In the genomic region with DNA sequence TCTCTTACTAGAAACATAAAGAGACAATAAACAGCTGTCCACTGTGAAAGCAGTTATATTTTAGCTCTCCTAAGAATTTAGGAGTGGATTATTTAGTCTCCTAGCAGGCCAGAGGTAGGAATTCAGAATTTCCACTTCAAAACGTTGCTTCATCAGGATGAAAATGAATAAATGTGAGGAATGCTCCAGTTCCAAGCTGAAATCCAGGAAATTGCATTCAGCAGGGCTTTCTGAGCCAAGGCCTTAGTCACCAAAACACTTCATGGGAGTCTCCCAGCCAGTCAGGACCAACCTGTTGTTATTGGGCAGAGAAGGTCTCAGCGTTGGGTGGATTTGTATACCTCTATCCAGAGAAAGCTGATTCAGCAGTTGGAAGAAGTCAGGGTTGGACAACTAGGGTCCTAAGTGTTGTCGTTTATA, we compare ENCODE assay signal across 13 cellular contexts.
DNase-seq lines count a peak whose midpoint lies in the region; ATAC-seq and TF ChIP-seq lines count a peak whose summit lies in the region.
"Had no signal": no experiment of that assay in that cellular context is flagged by ENCODE, and none has a peak within 500 bp of the region (broad histone marks: within the 10 kb centered on the region; RNA-seq: fewer than 3 reads in every experiment).

No MANE protein-coding gene starts in this region.

- no peak for TF ChIP-seq CTCF in ascending aorta (IDR thresholded peaks at IDR 0.05)

- no peaks in the 10 kb centered on the region for H3K27me3 Mint-ChIP-seq in stimulated activated naive B cell treated with anti-CD40 and anti-IgM and Interleukin-4, amounts not matched to agents 10 μg/mL and 1 μg/mL and 100 μg/mL, for 72 hours

- DNase-seq in Daoy (ENCODE audit: low read depth) (peak; percentile 2), ascending aorta (ENCODE audit: low spot score in 2 of 2) (peak in 1 of 2 donors; percentile 80), cardiac septum (ENCODE audit: low spot score) (peak; percentile 61), renal cortical epithelial cell (ENCODE audit: low read depth) (peak; percentile 89), NCI-H526 treated with DMSO at 0.1 percent for 48 hours (lab: John Stamatoyannopoulos, UW) (no peak)
- DNase-seq in stimulated activated naive B cell treated with anti-CD40 and anti-IgM and Interleukin-4, amounts not matched to agents 10 μg/mL and 1 μg/mL and 100 μg/mL, for 72 hours, result no peak
- DNase-seq in stimulated activated CD4-positive, alpha-beta T cell treated with anti-CD3 and anti-CD28 coated beads, Interleukin-15, amount 100 ng/mL, for 24 hours, result no peak
- DNase-seq: activated CD4-positive, alpha-beta T cell treated with anti-CD3 and anti-CD28 coated beads for 48 hours; HFFc6; NCI-H187; SHP77 treated with DMSO at 0.1 percent for 48 hours; stimulated activated naive CD4-positive, alpha-beta T cell had no signal

- intact Hi-C loops in ascending aorta (cut with DNase I), result no loop called here
- intact Hi-C loops in cardiac septum (cut with DNase I), result loop anchor here (5.0 kb wide), 1 partner anchor 148 kb away; no protein-coding TSS in a partner anchor

- H3K36me3 ChIP-seq in ascending aorta, result no peaks in the 10 kb centered on the region

- H3K36me3 Mint-ChIP-seq in stimulated activated naive B cell treated with anti-CD40 and anti-IgM and Interleukin-4, amounts not matched to agents 10 μg/mL and 1 μg/mL and 100 μg/mL, for 72 hours, result no peaks in the 10 kb centered on the region

- H3K27me3 ChIP-seq in ascending aorta, result no peaks in the 10 kb centered on the region

- no peak for ATAC-seq in stimulated activated naive B cell treated with anti-CD40 and anti-IgM and Interleukin-4, amounts not matched to agents 10 μg/mL and 1 μg/mL and 100 μg/mL, for 72 hours (replicated peaks)
- ATAC-seq in GM21381 (IDR thresholded peaks at IDR 0.05; ENCODE audit: unreplicated experiment), result no peak

- no peaks in the 10 kb centered on the region for H3K9me3 ChIP-seq in ascending aorta

- H3K9me3 Mint-ChIP-seq in stimulated activated naive B cell treated with anti-CD40 and anti-IgM and Interleukin-4, amounts not matched to agents 10 μg/mL and 1 μg/mL and 100 μg/mL, for 72 hours, result peaks cover 0 to 3% of the 10 kb centered on the region in 2 donors

- H3K4me3 Mint-ChIP-seq in stimulated activated naive B cell treated with anti-CD40 and anti-IgM and Interleukin-4, amounts not matched to agents 10 μg/mL and 1 μg/mL and 100 μg/mL, for 72 hours, result no peak overlapping the region
- H3K4me3 Mint-ChIP-seq: HFFc6 had no signal

- H3K4me1 ChIP-seq in ascending aorta, result peaks cover 0 to 16% of the 10 kb centered on the region in 2 donors

- H3K27ac Mint-ChIP-seq in stimulated activated naive B cell treated with anti-CD40 and anti-IgM and Interleukin-4, amounts not matched to agents 10 μg/mL and 1 μg/mL and 100 μg/mL, for 72 hours, result no peak overlapping the region
- H3K27ac Mint-ChIP-seq: HFFc6 had no signal

- no peak overlapping the region for H3K4me3 ChIP-seq in ascending aorta

- peak overlapping the region; percentile 45 to 58 for H3K27ac ChIP-seq in ascending aorta

- peaks cover 0 to 1% of the 10 kb centered on the region in 2 donors for H3K4me1 Mint-ChIP-seq in stimulated activated naive B cell treated with anti-CD40 and anti-IgM and Interleukin-4, amounts not matched to agents 10 μg/mL and 1 μg/mL and 100 μg/mL, for 72 hours

Comparison
In these comparisons a context has a peak if more than half of its experiments do, and no peak if none do; other contexts are left out.
1. DNase-seq: peak in Daoy (single experiment), cardiac septum (single experiment) and renal cortical epithelial cell (single experiment); none in stimulated activated naive B cell treated with anti-CD40 and anti-IgM and Interleukin-4, amounts not matched to agents 10 μg/mL and 1 μg/mL and 100 μg/mL, for 72 hours (single experiment), stimulated activated CD4-positive, alpha-beta T cell treated with anti-CD3 and anti-CD28 coated beads, Interleukin-15, amount 100 ng/mL, for 24 hours (single experiment) and NCI-H526 treated with DMSO at 0.1 percent for 48 hours (single experiment).